In the genomic region with DNA sequence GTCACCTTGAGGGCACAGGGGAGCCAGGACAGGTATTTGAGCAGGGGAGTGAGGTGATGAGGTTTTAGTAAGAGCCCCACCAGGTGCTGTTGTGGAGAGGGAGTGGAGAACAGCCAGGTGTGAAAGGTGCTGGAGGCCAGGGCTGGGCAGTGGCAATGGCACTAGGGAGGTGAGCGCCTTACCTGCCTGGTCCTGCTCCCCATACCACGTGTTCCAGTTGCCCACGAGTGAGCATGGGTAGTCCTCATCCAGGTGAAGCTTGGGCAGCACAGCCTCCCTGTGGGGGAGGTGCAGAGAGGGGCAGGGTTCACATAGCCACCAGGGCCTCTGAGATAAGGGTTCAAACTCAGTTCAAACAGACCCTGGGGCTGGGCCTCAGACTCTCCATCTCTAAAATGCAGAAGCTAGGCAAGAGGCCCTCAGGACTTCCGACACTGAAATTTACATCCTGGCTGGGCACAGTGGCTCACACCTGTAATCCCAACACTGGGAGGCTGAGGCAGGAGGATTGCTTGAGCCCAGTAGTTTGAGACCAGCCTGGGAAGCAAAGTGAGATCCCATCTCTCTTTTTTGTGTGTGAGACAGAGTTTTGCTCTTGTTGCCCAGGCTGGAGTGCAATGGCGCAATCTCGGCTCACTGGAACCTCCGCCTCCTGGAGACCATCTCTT, we compare ENCODE assay signal across 20 cellular contexts. TPM values are rescaled to one million over a fixed set of nuclear protein-coding genes. Genes with fewer than 3 reads are reported as not detected.
DNase-seq lines count a peak whose midpoint lies in the region; ATAC-seq, FAIRE-seq and TF ChIP-seq lines count a peak whose summit lies in the region.
"Had no signal": no experiment of that assay in that cellular context is flagged by ENCODE, and none has a peak within 500 bp of the region (broad histone marks: within the 10 kb centered on the region; RNA-seq: fewer than 3 reads in every experiment).

No MANE protein-coding gene starts in this region.

- TF ChIP-seq CTCF in K562 (IDR thresholded peaks at IDR 0.05 in 2 of 3, conservative IDR thresholded peaks at IDR 0.05 in 1 of 3; ENCODE audit: insufficient read depth in 2 of 3, low read depth in 1 of 3, low read length in 3 of 3): no peak
- no peak for TF ChIP-seq CTCF in right lobe of liver (IDR thresholded peaks at IDR 0.05)

- no peak overlapping the region for H3K4me3 Mint-ChIP-seq in stimulated activated naive CD8-positive, alpha-beta T cell treated with anti-CD3 and anti-CD28 coated beads, Interleukin-15, Interleukin-2, amounts not matched to agents 100 ng/mL and 50 ng/mL, for 24 hours
- H3K4me3 Mint-ChIP-seq in stimulated activated naive CD8-positive, alpha-beta T cell treated with anti-CD3 and anti-CD28 coated beads, Interleukin-15, amount 100 ng/mL, for 72 hours: no peak overlapping the region
- no peak overlapping the region for H3K4me3 Mint-ChIP-seq in activated CD8-positive, alpha-beta memory T cell treated with anti-CD3 and anti-CD28 coated beads, Interleukin-2, amount 10 ng/mL, durations not matched to agents 7 days and 5 days
- no peak overlapping the region for H3K4me3 Mint-ChIP-seq in activated naive CD8-positive, alpha-beta T cell treated with anti-CD3 and anti-CD28 coated beads for 36 hours
- H3K4me3 Mint-ChIP-seq: CD4-positive, alpha-beta T cell had no signal

- no peaks in the 10 kb centered on the region for H3K9me1 ChIP-seq in K562 (ENCODE audit: control insufficient read depth, insufficient read depth, low read length)

- H3K27ac ChIP-seq in K562 (ENCODE audit: extremely low read depth, low read depth, low read length): peak overlapping the region; percentile 64
- H3K27ac ChIP-seq in right lobe of liver: no peak overlapping the region
- H3K27ac ChIP-seq: GM23248, Peyer's patch, SJSA1 had no signal

- POLR2A ChIA-PET in K562 (lab: Yijun Ruan, JAX): no interaction called here

- peaks cover 15% of the 10 kb centered on the region for H3K36me3 Mint-ChIP-seq in stimulated activated naive CD8-positive, alpha-beta T cell treated with anti-CD3 and anti-CD28 coated beads, Interleukin-15, Interleukin-2, amounts not matched to agents 100 ng/mL and 50 ng/mL, for 24 hours (ENCODE audit: low read depth)
- H3K36me3 Mint-ChIP-seq in activated CD8-positive, alpha-beta memory T cell treated with anti-CD3 and anti-CD28 coated beads, Interleukin-2, amount 10 ng/mL, durations not matched to agents 7 days and 5 days: peaks cover 8% of the 10 kb centered on the region
- peaks cover 4% of the 10 kb centered on the region for H3K36me3 Mint-ChIP-seq in activated naive CD8-positive, alpha-beta T cell treated with anti-CD3 and anti-CD28 coated beads for 36 hours

- H3K4me3 ChIP-seq in K562 (no peak overlapping the region), right lobe of liver (no peak overlapping the region)
- H3K4me3 ChIP-seq: GM23248, Peyer's patch, SJSA1 had no signal

- H3K27me3 ChIP-seq in K562 (ENCODE audit: control insufficient read depth in 2 of 2, insufficient read depth in 2 of 2, low read length in 2 of 2) (no peaks in the 10 kb centered on the region), right lobe of liver (no peaks in the 10 kb centered on the region)
- H3K27me3 ChIP-seq: BE2C, Peyer's patch, SJSA1 had no signal

- intact Hi-C loops in K562 (cut with micrococcal nuclease): no loop called here
- intact Hi-C loops in right lobe of liver (cut with DNase I): no loop called here

- no peaks in the 10 kb centered on the region for H3K9me3 Mint-ChIP-seq in stimulated activated naive CD8-positive, alpha-beta T cell treated with anti-CD3 and anti-CD28 coated beads, Interleukin-15, Interleukin-2, amounts not matched to agents 100 ng/mL and 50 ng/mL, for 24 hours
- H3K9me3 Mint-ChIP-seq in stimulated activated naive CD8-positive, alpha-beta T cell treated with anti-CD3 and anti-CD28 coated beads, Interleukin-15, amount 100 ng/mL, for 72 hours: no peaks in the 10 kb centered on the region
- no peaks in the 10 kb centered on the region for H3K9me3 Mint-ChIP-seq in activated CD8-positive, alpha-beta memory T cell treated with anti-CD3 and anti-CD28 coated beads, Interleukin-2, amount 10 ng/mL, durations not matched to agents 7 days and 5 days (ENCODE audit: low read depth)
- no peaks in the 10 kb centered on the region for H3K9me3 Mint-ChIP-seq in activated naive CD8-positive, alpha-beta T cell treated with anti-CD3 and anti-CD28 coated beads for 36 hours
- H3K9me3 Mint-ChIP-seq: CD4-positive, alpha-beta T cell had no signal

- H3K9me3 ChIP-seq in K562 (replicated peaks; ENCODE audit: control insufficient read depth, insufficient read depth, low read depth, low read length) (no peaks in the 10 kb centered on the region), right lobe of liver (no peaks in the 10 kb centered on the region)
- H3K9me3 ChIP-seq: BE2C, Peyer's patch, SJSA1 had no signal

- peak overlapping the region; percentile 59; the same call in 1 of the 2 replicates for H2AFZ ChIP-seq in K562 (ENCODE audit: low read depth, low read length)
- H2AFZ ChIP-seq: GM23248 had no signal

- H3K36me3 ChIP-seq in K562 (ENCODE audit: control insufficient read depth, insufficient read depth, low read length): peaks cover 15% of the 10 kb centered on the region; the same call in 1 of the 3 replicates
- H3K36me3 ChIP-seq in right lobe of liver: peaks cover 0 to 37% (median 9%) of the 10 kb centered on the region in 4 donors
- H3K36me3 ChIP-seq: SJSA1 had no signal

- H4K20me1 ChIP-seq in K562 (replicated peaks; ENCODE audit: control insufficient read depth, insufficient read depth, low read length): no peaks in the 10 kb centered on the region

- CTCF ChIA-PET in K562 (lab: Yijun Ruan, JAX; ENCODE audit: low intra/inter-chr PET ratio): no interaction called here
- CTCF ChIA-PET in activated CD8-positive, alpha-beta memory T cell treated with anti-CD3 and anti-CD28 coated beads, Interleukin-2, amount 10 ng/mL, durations not matched to agents 7 days and 5 days (lab: Charles Lee): no interaction called here

- no peaks in the 10 kb centered on the region for H3K79me2 ChIP-seq in K562 (ENCODE audit: control insufficient read depth, insufficient read depth, low read length)

- H3K4me1 ChIP-seq in K562 (replicated peaks in 1 of 2; ENCODE audit: control insufficient read depth in 2 of 2, insufficient read depth in 2 of 2, low read length in 2 of 2): peaks cover 10 to 20% of the 10 kb centered on the region in 2 experiments; a peak in 4 of 5 replicates
- H3K4me1 ChIP-seq in right lobe of liver: peaks cover 0 to 18% (median 9%) of the 10 kb centered on the region in 4 donors
- H3K4me1 ChIP-seq: BE2C, Peyer's patch, SJSA1 had no signal

- TF ChIP-seq POLR2A in K562 (conservative IDR thresholded peaks at IDR 0.05): no peak
- no peak for TF ChIP-seq POLR2A in right lobe of liver (IDR thresholded peaks at IDR 0.05)

- FAIRE-seq in K562 (lab: Jason Lieb, UNC): peak; percentile 92

- peak; percentile 27; the same call in 1 of the 2 replicates for TF ChIP-seq EP300 in K562 (IDR thresholded peaks at IDR 0.05; ENCODE audit: low read length)

- in situ Hi-C loops in K562 (cut with MboI): no loop called here

- H3K27me3 Mint-ChIP-seq in stimulated activated naive CD8-positive, alpha-beta T cell treated with anti-CD3 and anti-CD28 coated beads, Interleukin-15, Interleukin-2, amounts not matched to agents 100 ng/mL and 50 ng/mL, for 24 hours: no peaks in the 10 kb centered on the region
- no peaks in the 10 kb centered on the region for H3K27me3 Mint-ChIP-seq in stimulated activated naive CD8-positive, alpha-beta T cell treated with anti-CD3 and anti-CD28 coated beads, Interleukin-15, amount 100 ng/mL, for 72 hours
- H3K27me3 Mint-ChIP-seq in activated CD8-positive, alpha-beta memory T cell treated with anti-CD3 and anti-CD28 coated beads, Interleukin-2, amount 10 ng/mL, durations not matched to agents 7 days and 5 days: no peaks in the 10 kb centered on the region
- H3K27me3 Mint-ChIP-seq in activated naive CD8-positive, alpha-beta T cell treated with anti-CD3 and anti-CD28 coated beads for 36 hours: no peaks in the 10 kb centered on the region
- H3K27me3 Mint-ChIP-seq: CD4-positive, alpha-beta T cell had no signal

- H3K4me1 Mint-ChIP-seq in stimulated activated naive CD8-positive, alpha-beta T cell treated with anti-CD3 and anti-CD28 coated beads, Interleukin-15, Interleukin-2, amounts not matched to agents 100 ng/mL and 50 ng/mL, for 24 hours (ENCODE audit: low read depth): no peaks in the 10 kb centered on the region
- H3K4me1 Mint-ChIP-seq in stimulated activated naive CD8-positive, alpha-beta T cell treated with anti-CD3 and anti-CD28 coated beads, Interleukin-15, amount 100 ng/mL, for 72 hours: peaks cover 7% of the 10 kb centered on the region
- no peaks in the 10 kb centered on the region for H3K4me1 Mint-ChIP-seq in activated CD8-positive, alpha-beta memory T cell treated with anti-CD3 and anti-CD28 coated beads, Interleukin-2, amount 10 ng/mL, durations not matched to agents 7 days and 5 days
- no peaks in the 10 kb centered on the region for H3K4me1 Mint-ChIP-seq in activated naive CD8-positive, alpha-beta T cell treated with anti-CD3 and anti-CD28 coated beads for 36 hours

- WGBS in K562 (ENCODE audit: insufficient coverage, low coverage, missing lambda C conversion rate): 30% methylated on average over 4 of the region's 7 CpGs
- WGBS in right lobe of liver (ENCODE audit: insufficient coverage, low coverage, low lambda C conversion rate, missing lambda C conversion rate): no CpG with 5 or more reads among the region's 7 CpGs

- no peak for ATAC-seq in stimulated activated naive CD8-positive, alpha-beta T cell treated with anti-CD3 and anti-CD28 coated beads, Interleukin-15, amount 100 ng/mL, for 72 hours
- peak; percentile 91 for ATAC-seq in K562
- peak in 3 of 4 donors; percentile 40 to 57 (median 49) for ATAC-seq in right lobe of liver
- ATAC-seq in activated CD8-positive, alpha-beta memory T cell treated with anti-CD3 and anti-CD28 coated beads, Interleukin-2, amount 10 ng/mL, durations not matched to agents 7 days and 5 days: no peak
- ATAC-seq in HG02840 (IDR thresholded peaks at IDR 0.05; ENCODE audit: low FRiP score, unreplicated experiment): no peak

- peak overlapping the region; percentile 10 to 80; a peak in 3 of 4 replicates for H3K9ac ChIP-seq in K562 (ENCODE audit: insufficient read depth in 1 of 2, low read depth in 2 of 2, low read length in 2 of 2)
- H3K9ac ChIP-seq: GM23248 had no signal

- BruUV-seq in K562 (replicated peaks; lab: Mats Ljungman, UMichigan): no TSS peak

- H3K4me2 ChIP-seq in K562 (ENCODE audit: insufficient read depth, low read length): no peak overlapping the region; the same call in 1 of the 2 replicates

- no peak for TF ChIP-seq RAD21 in K562 (CRISPR knock-in tag; conservative IDR thresholded peaks at IDR 0.05 in 1 of 2, IDR thresholded peaks at IDR 0.05 in 1 of 2)

- H3K27ac Mint-ChIP-seq in stimulated activated naive CD8-positive, alpha-beta T cell treated with anti-CD3 and anti-CD28 coated beads, Interleukin-15, Interleukin-2, amounts not matched to agents 100 ng/mL and 50 ng/mL, for 24 hours: peak overlapping the region; percentile 31
- H3K27ac Mint-ChIP-seq in stimulated activated naive CD8-positive, alpha-beta T cell treated with anti-CD3 and anti-CD28 coated beads, Interleukin-15, amount 100 ng/mL, for 72 hours: peak overlapping the region in 1 of 2 donors; percentile 0
- no peak overlapping the region for H3K27ac Mint-ChIP-seq in activated CD8-positive, alpha-beta memory T cell treated with anti-CD3 and anti-CD28 coated beads, Interleukin-2, amount 10 ng/mL, durations not matched to agents 7 days and 5 days
- H3K27ac Mint-ChIP-seq in activated naive CD8-positive, alpha-beta T cell treated with anti-CD3 and anti-CD28 coated beads for 36 hours: no peak overlapping the region
- H3K27ac Mint-ChIP-seq: CD4-positive, alpha-beta T cell had no signal

- DNase-seq in stimulated activated naive CD8-positive, alpha-beta T cell treated with anti-CD3 and anti-CD28 coated beads, Interleukin-15, amount 100 ng/mL, for 72 hours: no peak
- DNase-seq in K562 (ENCODE audit: extremely low read depth in 1 of 4, low spot score in 3 of 4) (peak; percentile 59 to 78 (median 65)), right lobe of liver (no peak), COLO829 (ENCODE audit: low spot score) (no peak)
- DNase-seq in activated CD8-positive, alpha-beta memory T cell treated with anti-CD3 and anti-CD28 coated beads, Interleukin-2, amount 10 ng/mL, durations not matched to agents 7 days and 5 days: no peak
- DNase-seq in activated naive CD8-positive, alpha-beta T cell treated with anti-CD3 and anti-CD28 coated beads for 36 hours: no peak
- DNase-seq: BE2C; CD4-positive, alpha-beta T cell; DMS53; GM23248; HCEC 1CT; KG1; NCI-H1105 treated with DMSO at 0.1 percent for 48 hours; NCI-H1694; NCI-H2081 treated with DMSO at 0.1 percent for 48 hours; NCI-H446 treated with DMSO at 0.1 percent for 48 hours; Peyer's patch had no signal

RNA-seq across cellular contexts. Expression of gene NIPSNAP1, which starts 11.8 kb away (rescaled TPM):
- 25.2 and 45.8 TPM in 2 replicates for total RNA-seq in K562 (2011; cell fraction: chromatin; rRNA removed; ENCODE audit: low replicate concordance)
- total RNA-seq in K562 (2011; cell fraction: nucleolus; rRNA removed): 29.2 and 30.9 TPM in 2 replicates
- total RNA-seq in K562 (2011; cell fraction: nucleoplasm; rRNA removed): 33.9 and 44.9 TPM in 2 replicates
- total RNA-seq in K562 (2014; rRNA removed): 22.4 and 27.9 TPM in 2 replicates
- total RNA-seq in K562 (2014; rRNA removed; fragmentation: Illumina TruSeq; extraction: Trizol): 26.0 and 27.3 TPM in 2 replicates
- 21.0 and 21.4 TPM in 2 replicates for total RNA-seq in K562 (2015; rRNA removed; fragmentation: Illumina TruSeq; extraction: Trizol)
- total RNA-seq in K562 (2021): 24.1 and 24.8 TPM in 2 replicates
- 55.0 and 57.1 TPM in 2 replicates for polyA plus RNA-seq in K562 (2011; rRNA removed)
- polyA plus RNA-seq in K562 (2011; cell fraction: cytosol; rRNA removed): 39.0 and 41.9 TPM in 2 replicates
- 26.0 and 27.4 TPM in 2 replicates for polyA plus RNA-seq in K562 (2011; cell fraction: nucleus; rRNA removed)
- 27.7 and 40.8 TPM in 2 replicates for polyA plus RNA-seq in K562 (2012)
- 31.9 and 35.0 TPM in 2 replicates for polyA plus RNA-seq in K562 (2014; fragmentation: Illumina TruSeq; extraction: Trizol)
- 10 to 100 TPM; 10.2 to 13.5 TPM for polyA plus RNA-seq in K562 (2014; fragmentation: Nextera tagmentation; extraction: Ambion mirVana)
- 26.4 and 32.0 TPM in 2 replicates for polyA plus RNA-seq in K562 (2014; rRNA removed)
- polyA minus RNA-seq in K562 (2011; rRNA and poly(A)+ RNA removed): 24.9 and 25.8 TPM in 2 replicates
- polyA minus RNA-seq in K562 (2011; cell fraction: cytosol; rRNA and poly(A)+ RNA removed): 19.2 and 21.1 TPM in 2 replicates
- 7.9 and 11.9 TPM in 2 replicates for polyA minus RNA-seq in K562 (2011; cell fraction: nucleus; rRNA and poly(A)+ RNA removed)
- total RNA-seq in right lobe of liver: 100 to 1,000 TPM in 5 of 6 experiments, 10 to 100 TPM in 1; 94.5 to 149 (median 141) TPM
- total RNA-seq in activated CD8-positive, alpha-beta memory T cell treated with anti-CD3 and anti-CD28 coated beads, Interleukin-2, amount 10 ng/mL, durations not matched to agents 7 days and 5 days: 10 to 100 TPM; 43.4 to 44.8 TPM
- 10 to 100 TPM; 50.7 to 52.8 TPM for total RNA-seq in activated naive CD8-positive, alpha-beta T cell treated with anti-CD3 and anti-CD28 coated beads for 36 hours

RNA-seq across cellular contexts. Expression of gene THOC5, which starts 15.6 kb away (rescaled TPM):
- total RNA-seq in K562 (2011; cell fraction: chromatin; rRNA removed; ENCODE audit: low replicate concordance): 114 and 141 TPM in 2 replicates
- 84.7 and 85.2 TPM in 2 replicates for total RNA-seq in K562 (2011; cell fraction: nucleolus; rRNA removed)
- 72.6 and 76.2 TPM in 2 replicates for total RNA-seq in K562 (2011; cell fraction: nucleoplasm; rRNA removed)
- 50.9 and 56.5 TPM in 2 replicates for total RNA-seq in K562 (2014; rRNA removed)
- 49.3 and 51.4 TPM in 2 replicates for total RNA-seq in K562 (2014; rRNA removed; fragmentation: Illumina TruSeq; extraction: Trizol)
- total RNA-seq in K562 (2015; rRNA removed; fragmentation: Illumina TruSeq; extraction: Trizol): 44.7 and 45.3 TPM in 2 replicates
- 71.2 and 75.1 TPM in 2 replicates for total RNA-seq in K562 (2021)
- 60.0 and 64.3 TPM in 2 replicates for polyA plus RNA-seq in K562 (2011; rRNA removed)
- polyA plus RNA-seq in K562 (2011; cell fraction: cytosol; rRNA removed): 47.4 and 54.4 TPM in 2 replicates
- polyA plus RNA-seq in K562 (2011; cell fraction: nucleus; rRNA removed): 50.4 and 52.8 TPM in 2 replicates
- 49.5 and 66.4 TPM in 2 replicates for polyA plus RNA-seq in K562 (2012)
- 55.8 and 56.8 TPM in 2 replicates for polyA plus RNA-seq in K562 (2014; fragmentation: Illumina TruSeq; extraction: Trizol)
- polyA plus RNA-seq in K562 (2014; fragmentation: Nextera tagmentation; extraction: Ambion mirVana): 10 to 100 TPM; 46.3 to 96.5 TPM
- polyA plus RNA-seq in K562 (2014; rRNA removed): 46.8 and 47.9 TPM in 2 replicates
- 80.4 and 90.7 TPM in 2 replicates for polyA minus RNA-seq in K562 (2011; rRNA and poly(A)+ RNA removed)
- polyA minus RNA-seq in K562 (2011; cell fraction: cytosol; rRNA and poly(A)+ RNA removed): 44.9 and 47.3 TPM in 2 replicates
- polyA minus RNA-seq in K562 (2011; cell fraction: nucleus; rRNA and poly(A)+ RNA removed): 20.9 and 31.4 TPM in 2 replicates
- total RNA-seq in right lobe of liver: 10 to 100 TPM; 11.9 to 17.4 (median 14.1) TPM
- total RNA-seq in activated CD8-positive, alpha-beta memory T cell treated with anti-CD3 and anti-CD28 coated beads, Interleukin-2, amount 10 ng/mL, durations not matched to agents 7 days and 5 days: 10 to 100 TPM; 57.5 to 62.9 TPM
- 10 to 100 TPM; 63.9 to 71.7 TPM for total RNA-seq in activated naive CD8-positive, alpha-beta T cell treated with anti-CD3 and anti-CD28 coated beads for 36 hours

RNA-seq across cellular contexts. Expression of gene NF2, which starts 34.3 kb away (rescaled TPM):
- 30.7 and 40.6 TPM in 2 replicates for total RNA-seq in K562 (2011; cell fraction: chromatin; rRNA removed; ENCODE audit: low replicate concordance)
- total RNA-seq in K562 (2011; cell fraction: nucleolus; rRNA removed): 21.0 and 23.7 TPM in 2 replicates
- 26.1 and 26.9 TPM in 2 replicates for total RNA-seq in K562 (2011; cell fraction: nucleoplasm; rRNA removed)
- total RNA-seq in K562 (2014; rRNA removed): 20.2 and 24.9 TPM in 2 replicates
- total RNA-seq in K562 (2014; rRNA removed; fragmentation: Illumina TruSeq; extraction: Trizol): 21.7 and 22.4 TPM in 2 replicates
- 19.5 and 20.0 TPM in 2 replicates for total RNA-seq in K562 (2015; rRNA removed; fragmentation: Illumina TruSeq; extraction: Trizol)
- total RNA-seq in K562 (2021): 32.5 and 33.8 TPM in 2 replicates
- 11.8 and 15.2 TPM in 2 replicates for polyA plus RNA-seq in K562 (2011; rRNA removed)
- 9.0 and 14.5 TPM in 2 replicates for polyA plus RNA-seq in K562 (2011; cell fraction: cytosol; rRNA removed)
- polyA plus RNA-seq in K562 (2011; cell fraction: nucleus; rRNA removed): 6.9 and 8.0 TPM in 2 replicates
- polyA plus RNA-seq in K562 (2012): 5.3 and 7.7 TPM in 2 replicates
- polyA plus RNA-seq in K562 (2014; fragmentation: Illumina TruSeq; extraction: Trizol): 9.1 TPM in 2 replicates
- polyA plus RNA-seq in K562 (2014; fragmentation: Nextera tagmentation; extraction: Ambion mirVana): 1 to 10 TPM; 2.2 to 2.8 TPM
- polyA plus RNA-seq in K562 (2014; rRNA removed): 11.5 and 14.2 TPM in 2 replicates
- 28.1 and 37.4 TPM in 2 replicates for polyA minus RNA-seq in K562 (2011; rRNA and poly(A)+ RNA removed)
- polyA minus RNA-seq in K562 (2011; cell fraction: cytosol; rRNA and poly(A)+ RNA removed): 16.1 and 17.8 TPM in 2 replicates
- polyA minus RNA-seq in K562 (2011; cell fraction: nucleus; rRNA and poly(A)+ RNA removed): 8.5 and 14.0 TPM in 2 replicates
- total RNA-seq in right lobe of liver: 10 to 100 TPM in 5 of 6 experiments, 1 to 10 TPM in 1; 9.6 to 24.8 (median 14.0) TPM
- total RNA-seq in activated CD8-positive, alpha-beta memory T cell treated with anti-CD3 and anti-CD28 coated beads, Interleukin-2, amount 10 ng/mL, durations not matched to agents 7 days and 5 days: 10 to 100 TPM; 46.6 to 61.2 TPM
- 10 to 100 TPM; 45.8 to 49.4 TPM for total RNA-seq in activated naive CD8-positive, alpha-beta T cell treated with anti-CD3 and anti-CD28 coated beads for 36 hours

Comparison
In these comparisons a context has a peak if more than half of its experiments do, and no peak if none do; other contexts are left out.
1. ATAC-seq: peak in K562 (single experiment) and right lobe of liver (3 of 4); none in stimulated activated naive CD8-positive, alpha-beta T cell treated with anti-CD3 and anti-CD28 coated beads, Interleukin-15, amount 100 ng/mL, for 72 hours (single experiment), activated CD8-positive, alpha-beta memory T cell treated with anti-CD3 and anti-CD28 coated beads, Interleukin-2, amount 10 ng/mL, durations not matched to agents 7 days and 5 days (single experiment) and HG02840 (single experiment).
2. DNase-seq: peak in K562 (4 of 4); none in stimulated activated naive CD8-positive, alpha-beta T cell treated with anti-CD3 and anti-CD28 coated beads, Interleukin-15, amount 100 ng/mL, for 72 hours (0 of 2), right lobe of liver (0 of 3), COLO829 (single experiment), activated CD8-positive, alpha-beta memory T cell treated with anti-CD3 and anti-CD28 coated beads, Interleukin-2, amount 10 ng/mL, durations not matched to agents 7 days and 5 days (single experiment) and activated naive CD8-positive, alpha-beta T cell treated with anti-CD3 and anti-CD28 coated beads for 36 hours (single experiment).